Comparison of ENCODE assay signal across 18 cellular contexts in genomic region chr3:13323822-13324221, GRCh38.
DNase-seq lines count a peak whose midpoint lies in the region; ATAC-seq and TF ChIP-seq lines count a peak whose summit lies in the region.
"Had no signal": no experiment of that assay in that cellular context is flagged by ENCODE, and none has a peak within 500 bp of the region (broad histone marks: within the 10 kb centered on the region; RNA-seq: fewer than 3 reads in every experiment).

No MANE protein-coding gene starts in this region.

- H3K36me3 ChIP-seq in spleen = peaks cover 0 to 100% (median 97%) of the 10 kb centered on the region in 6 donors

- no peak for DNase-seq in activated naive CD4-positive, alpha-beta T cell treated with anti-CD3 and anti-CD28 coated beads, Interleukin-2, amount 50 U/mL, for 72 hours (ENCODE audit: low spot score in 2 of 2)
- no peak for DNase-seq in activated naive CD4-positive, alpha-beta T cell treated with Interleukin-2 at 50 U/mL for 16 hours
- DNase-seq in NCI-H146 (lab: John Stamatoyannopoulos, UW) = peak; percentile 46
- DNase-seq in effector memory CD8-positive, alpha-beta T cell = no peak
- DNase-seq in spleen = no peak
- no peak for DNase-seq in mesenteric fat pad (ENCODE audit: low spot score)
- no peak for DNase-seq in sciatic nerve (ENCODE audit: low spot score)
- DNase-seq: DMS79, MM.1S, NCI-H1092, NCI-H1694 treated with DMSO at 0.1 percent for 48 hours, NCI-H226 had no signal

- no peak overlapping the region for H3K27ac ChIP-seq in spleen
- H3K27ac ChIP-seq: A549; BLaER1 treated with 17β-estradiol and CSF1 and Interleukin-3, amounts not matched to agents 10 nM and 100 nM; SK-N-MC had no signal

- no peaks in the 10 kb centered on the region for H3K4me1 ChIP-seq in spleen
- H3K4me1 ChIP-seq: A549 had no signal

- no peaks in the 10 kb centered on the region for H3K9me3 Mint-ChIP-seq in activated naive CD4-positive, alpha-beta T cell treated with anti-CD3 and anti-CD28 coated beads, Interleukin-2, amount 50 U/mL, for 72 hours
- no peaks in the 10 kb centered on the region for H3K9me3 Mint-ChIP-seq in effector memory CD8-positive, alpha-beta T cell
- no peaks in the 10 kb centered on the region for H3K9me3 Mint-ChIP-seq in stimulated activated memory B cell treated with anti-CD40 and anti-IgM and Interleukin-4, amounts not matched to agents 10 μg/mL and 1 μg/mL and 100 μg/mL, for 72 hours
- H3K9me3 Mint-ChIP-seq: IgD-negative memory B cell had no signal

- WGBS in spleen, 5 donors = 90 to 100% (median 92%) methylated on average over 1 to 5 of the region's 5 CpGs

- no peaks in the 10 kb centered on the region for H3K9me3 ChIP-seq in spleen
- H3K9me3 ChIP-seq: A549; BLaER1 treated with 17β-estradiol and CSF1 and Interleukin-3, amounts not matched to agents 10 nM and 100 nM had no signal

- no peaks in the 10 kb centered on the region for H3K27me3 Mint-ChIP-seq in effector memory CD8-positive, alpha-beta T cell
- H3K27me3 Mint-ChIP-seq in stimulated activated memory B cell treated with anti-CD40 and anti-IgM and Interleukin-4, amounts not matched to agents 10 μg/mL and 1 μg/mL and 100 μg/mL, for 72 hours = no peaks in the 10 kb centered on the region
- H3K27me3 Mint-ChIP-seq: IgD-negative memory B cell had no signal

- intact Hi-C loops in spleen (cut with DNase I; ENCODE audit: low total_unique reads) = no loop called here
- intact Hi-C loops in sciatic nerve (cut with DNase I) = no loop called here

- H3K4me3 Mint-ChIP-seq in effector memory CD8-positive, alpha-beta T cell = no peak overlapping the region
- no peak overlapping the region for H3K4me3 Mint-ChIP-seq in stimulated activated memory B cell treated with anti-CD40 and anti-IgM and Interleukin-4, amounts not matched to agents 10 μg/mL and 1 μg/mL and 100 μg/mL, for 72 hours
- H3K4me3 Mint-ChIP-seq: IgD-negative memory B cell had no signal

- no peak overlapping the region for H3K4me3 ChIP-seq in spleen
- H3K4me3 ChIP-seq: A549; BLaER1 treated with 17β-estradiol and CSF1 and Interleukin-3, amounts not matched to agents 10 nM and 100 nM; SK-N-MC had no signal

- TF ChIP-seq POLR2A in spleen (IDR thresholded peaks at IDR 0.05) = no peak

- no peaks in the 10 kb centered on the region for H3K27me3 ChIP-seq in spleen (replicated peaks in 1 of 7)
- H3K27me3 ChIP-seq: BLaER1 treated with 17β-estradiol and CSF1 and Interleukin-3, amounts not matched to agents 10 nM and 100 nM had no signal

- H3K36me3 Mint-ChIP-seq in activated naive CD4-positive, alpha-beta T cell treated with anti-CD3 and anti-CD28 coated beads, Interleukin-2, amount 50 U/mL, for 72 hours = peaks cover 11 to 18% of the 10 kb centered on the region in 2 donors
- peaks cover 79% of the 10 kb centered on the region for H3K36me3 Mint-ChIP-seq in effector memory CD8-positive, alpha-beta T cell (ENCODE audit: insufficient read depth)
- peaks cover 77% of the 10 kb centered on the region for H3K36me3 Mint-ChIP-seq in stimulated activated memory B cell treated with anti-CD40 and anti-IgM and Interleukin-4, amounts not matched to agents 10 μg/mL and 1 μg/mL and 100 μg/mL, for 72 hours

- peak in 1 of 2 donors; percentile 9 for ATAC-seq in activated naive CD4-positive, alpha-beta T cell treated with anti-CD3 and anti-CD28 coated beads, Interleukin-2, amount 50 U/mL, for 72 hours
- no peak for ATAC-seq in effector memory CD8-positive, alpha-beta T cell (replicated peaks)
- no peak for ATAC-seq in stimulated activated memory B cell treated with anti-CD40 and anti-IgM and Interleukin-4, amounts not matched to agents 10 μg/mL and 1 μg/mL and 100 μg/mL, for 72 hours
- no peak for ATAC-seq in sciatic nerve
- ATAC-seq: A549, Right ventricle myocardium inferior had no signal

- peak overlapping the region; percentile 78 to 89 for H3K27ac Mint-ChIP-seq in activated naive CD4-positive, alpha-beta T cell treated with anti-CD3 and anti-CD28 coated beads, Interleukin-2, amount 50 U/mL, for 72 hours
- peak overlapping the region; percentile 52 to 85 for H3K27ac Mint-ChIP-seq in effector memory CD8-positive, alpha-beta T cell
- H3K27ac Mint-ChIP-seq in stimulated activated memory B cell treated with anti-CD40 and anti-IgM and Interleukin-4, amounts not matched to agents 10 μg/mL and 1 μg/mL and 100 μg/mL, for 72 hours = peak overlapping the region; percentile 69

- peaks cover 0 to 2% of the 10 kb centered on the region in 2 donors for H3K4me1 Mint-ChIP-seq in effector memory CD8-positive, alpha-beta T cell (ENCODE audit: low read depth in 2 of 2)
- H3K4me1 Mint-ChIP-seq in stimulated activated memory B cell treated with anti-CD40 and anti-IgM and Interleukin-4, amounts not matched to agents 10 μg/mL and 1 μg/mL and 100 μg/mL, for 72 hours = peaks cover 6% of the 10 kb centered on the region

- TF ChIP-seq CTCF in spleen (IDR thresholded peaks at IDR 0.05 in 8 of 11, conservative IDR thresholded peaks at IDR 0.05 in 3 of 11) = no peak
